ENCODE assay signal across 4 cellular contexts in genomic region chr3:151887450-151888211, GRCh38. TPM values are rescaled to one million over a fixed set of nuclear protein-coding genes. Genes with fewer than 3 reads are reported as not detected.
"Had no signal": no experiment of that assay in that cellular context is flagged by ENCODE, and none has a peak within 500 bp of the region (broad histone marks: within the 10 kb centered on the region; RNA-seq: fewer than 3 reads in every experiment).

No MANE protein-coding gene starts in this region.

RNA-seq across cellular contexts. Expression of gene SUCNR1, which starts 14.2 kb away (rescaled TPM):
- total RNA-seq: LHCN-M2, MCF 10A, OCI-LY7, PC-3 had no signal
